In the genomic region with DNA sequence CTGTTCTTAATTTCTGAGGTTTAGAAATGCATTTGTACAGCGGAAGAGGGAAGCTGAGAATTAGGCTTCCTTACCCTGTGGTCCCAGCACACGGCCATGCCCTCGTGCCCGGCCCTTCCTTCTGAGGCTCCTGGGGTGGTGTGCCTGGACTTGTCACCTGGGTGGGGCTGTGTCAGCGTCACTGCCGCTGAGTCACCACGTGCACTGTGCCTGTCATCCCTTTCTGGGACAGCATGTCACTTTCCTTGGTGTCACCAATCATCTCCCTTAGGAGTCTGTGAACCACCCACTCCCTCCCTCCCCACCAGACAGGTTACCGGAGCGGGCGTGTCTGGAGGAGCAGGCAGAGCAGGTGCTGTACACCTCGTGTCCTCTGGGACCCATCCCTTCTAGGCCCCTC, we compare ENCODE assay signal across 9 cellular contexts.
A peak's percentile ranks its signal among the peaks of the same experiment; 100 is the strongest.
DNase-seq lines count a peak whose midpoint lies in the region.
"Had no signal": no experiment of that assay in that cellular context is flagged by ENCODE, and none has a peak within 500 bp of the region (broad histone marks: within the 10 kb centered on the region; RNA-seq: fewer than 3 reads in every experiment).

No MANE protein-coding gene starts in this region.

- peak overlapping the region; percentile 60 for H3K27ac Mint-ChIP-seq in activated naive CD8-positive, alpha-beta T cell treated with anti-CD3 and anti-CD28 coated beads for 36 hours
- H3K27ac Mint-ChIP-seq: stimulated activated naive CD8-positive, alpha-beta T cell treated with anti-CD3 and anti-CD28 coated beads, Interleukin-15, Interleukin-2, amounts not matched to agents 100 ng/mL and 50 ng/mL, for 24 hours had no signal

- no peaks in the 10 kb centered on the region for H3K36me3 Mint-ChIP-seq in activated naive CD8-positive, alpha-beta T cell treated with anti-CD3 and anti-CD28 coated beads for 36 hours

- no peak overlapping the region for H3K4me3 Mint-ChIP-seq in activated naive CD8-positive, alpha-beta T cell treated with anti-CD3 and anti-CD28 coated beads for 36 hours
- H3K4me3 Mint-ChIP-seq: stimulated activated naive CD8-positive, alpha-beta T cell treated with anti-CD3 and anti-CD28 coated beads, Interleukin-15, Interleukin-2, amounts not matched to agents 100 ng/mL and 50 ng/mL, for 24 hours had no signal

- H3K9me3 Mint-ChIP-seq in activated naive CD8-positive, alpha-beta T cell treated with anti-CD3 and anti-CD28 coated beads for 36 hours, result no peaks in the 10 kb centered on the region
- H3K9me3 Mint-ChIP-seq: stimulated activated naive CD8-positive, alpha-beta T cell treated with anti-CD3 and anti-CD28 coated beads, Interleukin-15, Interleukin-2, amounts not matched to agents 100 ng/mL and 50 ng/mL, for 24 hours had no signal

- no peaks in the 10 kb centered on the region for H3K27me3 Mint-ChIP-seq in activated naive CD8-positive, alpha-beta T cell treated with anti-CD3 and anti-CD28 coated beads for 36 hours
- H3K27me3 Mint-ChIP-seq: stimulated activated naive CD8-positive, alpha-beta T cell treated with anti-CD3 and anti-CD28 coated beads, Interleukin-15, Interleukin-2, amounts not matched to agents 100 ng/mL and 50 ng/mL, for 24 hours had no signal

- peaks cover 6% of the 10 kb centered on the region for H3K4me1 Mint-ChIP-seq in activated naive CD8-positive, alpha-beta T cell treated with anti-CD3 and anti-CD28 coated beads for 36 hours

- DNase-seq in Caki2 (ENCODE audit: low read depth) (peak; percentile 84), LoVo (ENCODE audit: low spot score) (peak; percentile 95), mucosa of gallbladder (ENCODE audit: low spot score) (peak; percentile 48), amniotic stem cell (lab: John Stamatoyannopoulos, UW) (no peak), NCI-H1105 (lab: John Stamatoyannopoulos, UW) (no peak)
- no peak for DNase-seq in activated naive CD8-positive, alpha-beta T cell treated with anti-CD3 and anti-CD28 coated beads for 36 hours
- DNase-seq in activated CD4-positive, CD25-positive, alpha-beta regulatory T cell treated with anti-CD3 and anti-CD28 coated beads, Interleukin-2, amount 50 U/mL, for 72 hours, result no peak
- DNase-seq: NCI-H1048 had no signal

- in situ Hi-C loops in Caki2 (cut with HindIII; ENCODE audit: low pct_unique_long_range_greater_than_20kb, low sequenced_read_pairs), result no loop called here

Comparison
In these comparisons a context has a peak if more than half of its experiments do, and no peak if none do; other contexts are left out.
1. DNase-seq: peak in Caki2 (single experiment), LoVo (single experiment) and mucosa of gallbladder (single experiment); none in activated naive CD8-positive, alpha-beta T cell treated with anti-CD3 and anti-CD28 coated beads for 36 hours (single experiment), activated CD4-positive, CD25-positive, alpha-beta regulatory T cell treated with anti-CD3 and anti-CD28 coated beads, Interleukin-2, amount 50 U/mL, for 72 hours (single experiment), amniotic stem cell (single experiment) and NCI-H1105 (single experiment).